Comparison of ENCODE assay signal across 8 cellular contexts in the genomic region with DNA sequence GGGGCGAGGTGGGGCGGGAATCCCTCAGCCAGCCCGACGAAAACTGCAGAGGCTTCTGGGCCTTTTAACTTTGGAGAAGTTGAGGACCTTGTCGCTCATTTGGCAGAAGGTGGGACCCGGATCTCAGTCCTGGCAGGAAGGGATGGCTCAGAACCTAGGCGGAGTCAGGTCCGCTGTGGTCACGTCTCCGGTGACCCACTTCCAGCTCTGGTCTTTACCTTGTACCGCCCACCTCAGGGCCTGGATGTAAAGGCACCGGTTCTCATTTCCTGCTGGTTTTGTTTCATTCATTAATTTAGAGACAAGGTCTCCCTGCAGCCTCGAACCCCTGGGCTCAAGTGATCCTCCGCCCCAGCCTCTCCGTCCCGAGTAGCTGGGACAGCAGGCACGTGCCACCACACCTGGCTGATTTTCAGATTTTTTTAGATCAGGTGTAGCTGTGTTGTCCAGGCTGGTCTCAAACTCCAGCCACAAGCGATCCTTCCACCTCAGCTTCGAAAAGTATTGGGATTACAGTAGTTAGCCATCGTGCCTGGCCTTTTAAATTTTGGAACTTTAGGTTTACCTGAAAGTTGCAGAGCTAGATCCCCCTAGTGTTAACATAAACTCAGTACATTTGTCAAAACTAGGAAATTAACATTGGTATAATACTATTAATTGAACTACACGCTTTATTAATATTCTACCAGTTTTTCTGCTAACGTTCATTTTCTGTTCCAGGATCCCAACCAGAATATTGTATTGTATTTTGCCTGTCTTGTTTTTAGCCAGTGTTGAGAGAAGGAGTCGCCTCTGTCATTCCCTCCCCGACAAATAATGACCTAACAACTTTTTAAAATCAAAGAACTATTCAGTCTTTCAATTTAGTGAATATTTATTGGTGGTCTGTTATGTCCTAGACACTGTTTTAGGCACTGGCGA. TPM values are rescaled to one million over a fixed set of nuclear protein-coding genes. Genes with fewer than 3 reads are reported as not detected.
A peak's percentile ranks its signal among the peaks of the same experiment; 100 is the strongest.
DNase-seq lines count a peak whose midpoint lies in the region; ATAC-seq and TF ChIP-seq lines count a peak whose summit lies in the region.

No MANE protein-coding gene starts in this region.

- H3K36me3 ChIP-seq in right atrium auricular region = no peaks in the 10 kb centered on the region

- H3K4me1 Mint-ChIP-seq in activated naive CD8-positive, alpha-beta T cell treated with anti-CD3 and anti-CD28 coated beads, Interleukin-2, amount 50 U/mL, for 24 hours = peaks cover 32% of the 10 kb centered on the region

- H3K4me1 ChIP-seq in right atrium auricular region = peaks cover 0 to 10% of the 10 kb centered on the region in 2 donors

- H3K27ac ChIP-seq in HL-60 (replicated peaks) (peak overlapping the region; percentile 98), right atrium auricular region (peak overlapping the region; percentile 91 to 94)

- H3K27me3 Mint-ChIP-seq in activated naive CD8-positive, alpha-beta T cell treated with anti-CD3 and anti-CD28 coated beads, Interleukin-2, amount 50 U/mL, for 24 hours = peaks cover 2% of the 10 kb centered on the region

- H3K27me3 ChIP-seq in HL-60 (ENCODE audit: insufficient read depth, poor library complexity, severe bottlenecking) (no peaks in the 10 kb centered on the region), right atrium auricular region (no peaks in the 10 kb centered on the region)

- peak; percentile 29 for TF ChIP-seq CTCF in HL-60 (IDR thresholded peaks at IDR 0.05; ENCODE audit: insufficient read depth, low read length)
- TF ChIP-seq CTCF in right atrium auricular region (IDR thresholded peaks at IDR 0.05) = peak; percentile 14 to 55
- TF ChIP-seq CTCF in retinal pigment epithelial cell (conservative IDR thresholded peaks at IDR 0.05; ENCODE audit: low read depth, low read length) = peak; percentile 53

- DNase-seq in DMS53 (lab: John Stamatoyannopoulos, UW) (peak; percentile 91), HL-60 (ENCODE audit: low read depth in 1 of 2, low spot score in 1 of 2) (peak; percentile 51 to 83), RPMI8226 (peak; percentile 68), right atrium auricular region (ENCODE audit: low spot score) (no peak), retinal pigment epithelial cell (ENCODE audit: low read depth) (no peak), SK-N-DZ (ENCODE audit: low spot score) (no peak)
- peak; percentile 66 for DNase-seq in activated naive CD8-positive, alpha-beta T cell treated with anti-CD3 and anti-CD28 coated beads, Interleukin-2, amount 50 U/mL, for 24 hours

- ATAC-seq in GM21367 (IDR thresholded peaks at IDR 0.05; ENCODE audit: unreplicated experiment) = peak; percentile 29
- peak; percentile 67 for ATAC-seq in activated naive CD8-positive, alpha-beta T cell treated with anti-CD3 and anti-CD28 coated beads, Interleukin-2, amount 50 U/mL, for 24 hours

- H3K9me3 Mint-ChIP-seq in activated naive CD8-positive, alpha-beta T cell treated with anti-CD3 and anti-CD28 coated beads, Interleukin-2, amount 50 U/mL, for 24 hours = no peaks in the 10 kb centered on the region

- H3K4me3 ChIP-seq in HL-60 (replicated peaks; ENCODE audit: insufficient read depth, low read length) (peak overlapping the region; percentile 53), right atrium auricular region (peak overlapping the region; percentile 68 to 82), retinal pigment epithelial cell (ENCODE audit: low read length) (peak overlapping the region; percentile 67)

- no peaks in the 10 kb centered on the region for H3K9me3 ChIP-seq in right atrium auricular region

- H3K36me3 Mint-ChIP-seq in activated naive CD8-positive, alpha-beta T cell treated with anti-CD3 and anti-CD28 coated beads, Interleukin-2, amount 50 U/mL, for 24 hours (ENCODE audit: low read depth) = peaks cover 2% of the 10 kb centered on the region

- peak overlapping the region; percentile 99 for H3K27ac Mint-ChIP-seq in activated naive CD8-positive, alpha-beta T cell treated with anti-CD3 and anti-CD28 coated beads, Interleukin-2, amount 50 U/mL, for 24 hours

- peak overlapping the region; percentile 86 for H3K4me3 Mint-ChIP-seq in activated naive CD8-positive, alpha-beta T cell treated with anti-CD3 and anti-CD28 coated beads, Interleukin-2, amount 50 U/mL, for 24 hours

RNA-seq across cellular contexts. Expression of gene POLI, which starts 0.9 kb away (rescaled TPM):
- total RNA-seq in right atrium auricular region = 10 to 100 TPM; 11.1 to 12.1 TPM
- polyA plus RNA-seq in SK-N-DZ (2014; cell fraction: cytosol; rRNA removed) = 14.0 and 17.3 TPM in 2 replicates
- 56.3 and 80.8 TPM in 2 replicates for polyA plus RNA-seq in SK-N-DZ (2014; cell fraction: nucleus; rRNA removed)

RNA-seq across cellular contexts. Expression of gene MBD2, which starts 45.7 kb away (rescaled TPM):
- 10 to 100 TPM; 24.3 to 32.0 TPM for total RNA-seq in right atrium auricular region
- polyA plus RNA-seq in SK-N-DZ (2014; cell fraction: cytosol; rRNA removed) = 13.7 and 14.1 TPM in 2 replicates
- polyA plus RNA-seq in SK-N-DZ (2014; cell fraction: nucleus; rRNA removed) = 6.6 and 14.5 TPM in 2 replicates

Comparison
In these comparisons a context has a peak if more than half of its experiments do, and no peak if none do; other contexts are left out.
1. DNase-seq: peak in DMS53 (single experiment), HL-60 (2 of 2), RPMI8226 (single experiment) and activated naive CD8-positive, alpha-beta T cell treated with anti-CD3 and anti-CD28 coated beads, Interleukin-2, amount 50 U/mL, for 24 hours (single experiment); none in right atrium auricular region (single experiment), retinal pigment epithelial cell (single experiment) and SK-N-DZ (single experiment).
2. Peak in every context shown above with its lines, with median percentiles within 50 percentile points of each other: H3K4me3 ChIP-seq and CTCF ChIP-seq.